Comparison of ENCODE assay signal across 1 cellular context in genomic region chr19:3612330-3612729, GRCh38.
TF ChIP-seq lines count a peak whose summit lies in the region.

No MANE protein-coding gene starts in this region.

TF ChIP-seq in K562, 482 proteins besides CTCF, POLR2A, EP300 and RAD21:
- TF ChIP-seq RBM22 (IDR thresholded peaks at IDR 0.05; ENCODE audit: low read depth, low read length, poor library complexity, severe bottlenecking): peak; percentile 19
- peak; percentile 70 for TF ChIP-seq POLR2G (IDR thresholded peaks at IDR 0.05; ENCODE audit: low read depth, low read length)
- no peak for TF ChIP-seq HDAC8 (tag; IDR thresholded peaks at IDR 0.05)
TF ChIP-seq in K562: peak in this region for 2.
